Comparison of ENCODE assay signal across 8 cellular contexts in the genomic region with DNA sequence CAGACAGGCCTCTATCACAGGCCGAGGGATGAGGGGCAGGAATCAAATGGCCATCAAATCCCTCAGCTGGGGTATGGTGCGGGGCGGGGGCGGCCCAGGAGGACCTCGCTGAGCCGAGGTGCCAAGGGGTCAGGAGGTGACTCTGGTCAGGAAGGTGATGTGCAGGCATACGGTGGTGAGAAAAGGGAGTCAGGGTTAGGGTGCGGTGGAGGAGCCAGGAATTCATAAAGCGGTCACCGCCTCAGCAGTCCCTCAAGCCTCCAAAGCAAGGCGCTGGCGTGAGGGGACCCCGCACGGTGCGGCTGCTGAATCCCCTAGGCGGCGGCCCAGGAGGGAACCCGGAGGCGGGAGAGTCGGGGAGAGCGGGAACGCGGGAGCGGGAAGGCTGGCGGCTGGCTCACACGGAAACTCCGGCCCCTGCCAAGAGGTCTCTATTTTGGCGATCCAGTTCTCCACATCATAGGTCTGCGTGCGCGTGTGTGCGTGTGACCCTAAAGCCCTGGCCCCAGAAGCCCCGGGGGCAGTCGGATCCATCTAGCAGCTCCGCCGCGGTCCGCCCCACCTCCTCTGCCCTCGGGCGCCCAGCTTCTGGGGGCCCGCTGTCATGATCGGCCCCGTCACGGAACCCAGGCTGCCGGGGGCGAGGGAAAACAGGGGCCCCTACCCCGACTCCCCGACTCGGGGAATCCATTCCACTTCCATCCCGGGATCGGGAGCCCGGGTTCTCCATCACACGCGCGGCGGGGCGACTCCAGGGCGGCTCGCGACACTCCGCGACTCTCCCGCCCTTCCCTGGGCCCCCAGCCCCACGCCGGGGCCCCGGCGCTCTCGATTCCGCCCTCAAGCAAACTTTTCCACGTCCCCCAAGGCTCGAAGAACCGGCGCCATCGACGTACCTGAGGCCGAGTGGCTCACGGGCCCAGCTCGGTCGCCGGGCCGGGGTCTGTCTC. TPM values are rescaled to one million over a fixed set of nuclear protein-coding genes. Genes with fewer than 3 reads are reported as not detected.
DNase-seq lines count a peak whose midpoint lies in the region; ATAC-seq and TF ChIP-seq lines count a peak whose summit lies in the region.

No MANE protein-coding gene starts in this region.

- H2BK20ac ChIP-seq in IMR-90 (ENCODE audit: low read depth, low read length) = no peak overlapping the region

- no peak overlapping the region for H4K5ac ChIP-seq in IMR-90 (ENCODE audit: low read depth, low read length)

- peak overlapping the region; percentile 59 for H3K27ac ChIP-seq in IMR-90 (ENCODE audit: insufficient read depth, low read length)
- H3K27ac ChIP-seq in adipose tissue (ENCODE audit: low read depth, low read length) = peak overlapping the region; percentile 66
- peak overlapping the region in 1 of 2 donors; percentile 66 for H3K27ac ChIP-seq in testis

- H3K4me3 ChIP-seq in IMR-90 (ENCODE audit: insufficient read depth, low read depth, low read length) (peak overlapping the region; percentile 85), kidney epithelial cell (ENCODE audit: low read depth, low read length) (peak overlapping the region; percentile 62), testis (peak overlapping the region; percentile 47 to 56)

- peak overlapping the region; percentile 73 for H2AK5ac ChIP-seq in IMR-90 (ENCODE audit: low read depth, low read length)

- peak overlapping the region; percentile 51; the same call in 1 of the 2 replicates for H3K56ac ChIP-seq in IMR-90 (ENCODE audit: extremely low read depth, insufficient read depth, low read length)

- 36% methylated on average over 46 of the region's 81 CpGs; no CpG with 5 or more reads in 1 of the 2 experiments for WGBS in IMR-90 (ENCODE audit: extremely low coverage in 2 of 2, insufficient read length in 1 of 2), 2 experiments
- 1 to 35% (median 23%) methylated on average over 14 to 81 of the region's 81 CpGs for WGBS in adipose tissue, 3 donors
- 12 to 13% methylated on average over 5 to 27 of the region's 81 CpGs for WGBS in testis, 2 donors

- peak overlapping the region; percentile 77 for H3K9ac ChIP-seq in IMR-90 (ENCODE audit: low read depth, low read length)

- intact Hi-C loops in IMR-90 (cut with micrococcal nuclease) (loop anchor here (5.0 kb wide), 1 partner anchor 63 kb away; the partner anchor contains the start of gene RAB33A), testis (cut with DNase I; ENCODE audit: low total_unique reads) (no loop called here)

- peak overlapping the region; percentile 88 for H2BK5ac ChIP-seq in IMR-90 (ENCODE audit: low read depth, low read length, poor library complexity, severe bottlenecking)

- H3K4ac ChIP-seq in IMR-90 (ENCODE audit: low read depth, low read length) = peak overlapping the region; percentile 70

- TF ChIP-seq POLR2A in IMR-90 (IDR thresholded peaks at IDR 0.05; ENCODE audit: low read depth, low read length) (no peak; the same call in 1 of the 2 replicates), testis (IDR thresholded peaks at IDR 0.05) (no peak)

- H3K27me3 ChIP-seq in IMR-90 (ENCODE audit: control insufficient read depth, insufficient read depth, low read length) (no peaks in the 10 kb centered on the region), kidney epithelial cell (ENCODE audit: control insufficient read depth, insufficient read depth, low read length) (no peaks in the 10 kb centered on the region), testis (no peaks in the 10 kb centered on the region)

- dilution Hi-C loops in IMR-90 (cut with HindIII; ENCODE audit: low sequenced_read_pairs, unreplicated experiment) = no loop called here

- peak overlapping the region; percentile 81 for H2AFZ ChIP-seq in IMR-90 (replicated peaks; ENCODE audit: low read length, poor library complexity)

- H3K14ac ChIP-seq in IMR-90 (replicated peaks; ENCODE audit: low read depth, low read length) = peak overlapping the region; percentile 79

- H3K23ac ChIP-seq in IMR-90 (ENCODE audit: low read depth, low read length) = peak overlapping the region; percentile 51

- POLR2A ChIA-PET in IMR-90 (lab: Charles Lee; ENCODE audit: unreplicated experiment) = no interaction called here

- peak overlapping the region; percentile 55 for H4K91ac ChIP-seq in IMR-90 (ENCODE audit: insufficient read depth, low read depth, low read length)

- ATAC-seq in IMR-90 (ENCODE audit: low read depth) (peak; percentile 10; the same call in 1 of the 2 replicates), HG02623 (IDR thresholded peaks at IDR 0.05; ENCODE audit: unreplicated experiment) (no peak)

- TF ChIP-seq CTCF in IMR-90 (conservative IDR thresholded peaks at IDR 0.05; ENCODE audit: low read depth, low read length) (no peak), kidney epithelial cell (IDR thresholded peaks at IDR 0.05; ENCODE audit: insufficient read depth, low read length, poor library complexity, severe bottlenecking) (no peak), testis (IDR thresholded peaks at IDR 0.05) (no peak)

- peak overlapping the region in 1 of 2 experiments; percentile 47; a peak in 2 of 4 replicates for H4K8ac ChIP-seq in IMR-90 (ENCODE audit: low read depth in 2 of 2, low read length in 2 of 2)

- in situ Hi-C loops in IMR-90 (cut with MboI; ENCODE audit: low sequenced_read_pairs) = no loop called here

- H4K20me1 ChIP-seq in IMR-90 (ENCODE audit: insufficient read depth, low read length) = peaks cover 39% of the 10 kb centered on the region

- CTCF ChIA-PET in IMR-90 (lab: Yijun Ruan, JAX) = interaction anchor here (1.4 kb wide), 1 partner anchor 9 kb away, joined by 3 read pairs; no protein-coding TSS in a partner anchor

- BruUV-seq in IMR-90 (replicated peaks; lab: Mats Ljungman, UMichigan) = no TSS peak

- no peaks in the 10 kb centered on the region for H3K36me3 ChIP-seq in IMR-90 (ENCODE audit: control insufficient read depth, insufficient read depth, low read length)
- no peaks in the 10 kb centered on the region for H3K36me3 ChIP-seq in kidney epithelial cell (ENCODE audit: control insufficient read depth, insufficient read depth, low read length)
- no peaks in the 10 kb centered on the region for H3K36me3 ChIP-seq in testis (ENCODE audit: low read depth, missing control alignments)

- peaks cover 6% of the 10 kb centered on the region; the same call in 1 of the 2 replicates for H3K9me1 ChIP-seq in IMR-90 (ENCODE audit: insufficient read depth, low read length)

- H3K4me2 ChIP-seq in IMR-90 (ENCODE audit: low read depth, low read length) = peak overlapping the region; percentile 57

- peaks cover 0 to 41% of the 10 kb centered on the region in 2 experiments; a peak in 2 of 4 replicates for H3K79me1 ChIP-seq in IMR-90 (ENCODE audit: low read depth in 1 of 2, low read length in 2 of 2)

- H3K4me1 ChIP-seq in IMR-90 (ENCODE audit: control insufficient read depth, insufficient read depth, low read length) = peaks cover 10% of the 10 kb centered on the region; the same call in 1 of the 2 replicates
- H3K4me1 ChIP-seq in testis = no peaks in the 10 kb centered on the region

- DNase-seq in NCI-H748 (lab: John Stamatoyannopoulos, UW; ENCODE audit: unreplicated experiment) (peak; percentile 53), NCI-H748 treated with DMSO at 0.1 percent for 48 hours (lab: John Stamatoyannopoulos, UW) (no peak), IMR-90 (peak; percentile 27), kidney epithelial cell (ENCODE audit: low read depth) (no peak), testis (no peak), SIG-M5 treated with dmso at 0.1 percent for 504 hours (lab: John Stamatoyannopoulos, UW; ENCODE audit: unreplicated experiment) (no peak)

- no peak overlapping the region; the same call in 1 of the 2 replicates for H3K18ac ChIP-seq in IMR-90 (ENCODE audit: low read depth, low read length)

- H2BK120ac ChIP-seq in IMR-90 (ENCODE audit: low read depth, low read length) = no peak overlapping the region

- TF ChIP-seq RAD21 in IMR-90 (IDR thresholded peaks at IDR 0.05; ENCODE audit: low read length) = no peak

- H2AK9ac ChIP-seq in IMR-90 (replicated peaks; ENCODE audit: low read depth, low read length, poor library complexity) = peak overlapping the region; percentile 95

- no peak overlapping the region for H2BK15ac ChIP-seq in IMR-90 (ENCODE audit: low read depth, low read length)

- H3K9me3 ChIP-seq in IMR-90 (ENCODE audit: control insufficient read depth, insufficient read depth, low read length) = no peaks in the 10 kb centered on the region
- no peaks in the 10 kb centered on the region for H3K9me3 ChIP-seq in testis

TF ChIP-seq in IMR-90, 13 proteins besides CTCF, POLR2A, EP300 and RAD21 (continues in another document):
- TF ChIP-seq MXI1 (IDR thresholded peaks at IDR 0.05; ENCODE audit: borderline replicate concordance, low read depth, low read length) = no peak
- TF ChIP-seq SMC3 (IDR thresholded peaks at IDR 0.05; ENCODE audit: low read depth, low read length) = no peak
- TF ChIP-seq CEBPB (IDR thresholded peaks at IDR 0.05; ENCODE audit: low read depth, low read length) = no peak
- no peak for TF ChIP-seq NFE2L2 (IDR thresholded peaks at IDR 0.05; ENCODE audit: low read depth, low read length)
- TF ChIP-seq, protein P1, sequence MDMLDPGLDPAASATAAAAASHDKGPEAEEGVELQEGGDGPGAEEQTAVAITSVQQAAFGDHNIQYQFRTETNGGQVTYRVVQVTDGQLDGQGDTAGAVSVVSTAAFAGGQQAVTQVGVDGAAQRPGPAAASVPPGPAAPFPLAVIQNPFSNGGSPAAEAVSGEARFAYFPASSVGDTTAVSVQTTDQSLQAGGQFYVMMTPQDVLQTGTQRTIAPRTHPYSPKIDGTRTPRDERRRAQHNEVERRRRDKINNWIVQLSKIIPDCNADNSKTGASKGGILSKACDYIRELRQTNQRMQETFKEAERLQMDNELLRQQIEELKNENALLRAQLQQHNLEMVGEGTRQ (IDR thresholded peaks at IDR 0.05; ENCODE audit: low read depth, low read length) = no peak
- no peak for TF ChIP-seq FOS (IDR thresholded peaks at IDR 0.05; ENCODE audit: low read depth, low read length)
- no peak for TF ChIP-seq RFX5 (IDR thresholded peaks at IDR 0.05; ENCODE audit: low read depth, low read length)
- no peak for TF ChIP-seq CHD1 (IDR thresholded peaks at IDR 0.05; ENCODE audit: low read depth, low read length)

RNA-seq across cellular contexts. Expression of gene ELF4, which starts 0.6 kb away (rescaled TPM):
- 10.8 and 10.9 TPM in 2 replicates for total RNA-seq in IMR-90 (2012; rRNA removed)
- polyA plus RNA-seq in IMR-90 (2012; rRNA removed) = 18.4 and 19.0 TPM in 2 replicates
- polyA plus RNA-seq in IMR-90 (2012; cell fraction: cytosol; rRNA removed) = 12.6 and 15.1 TPM in 2 replicates
- 17.4 and 18.6 TPM in 2 replicates for polyA plus RNA-seq in IMR-90 (2012; cell fraction: nucleus; rRNA removed; ENCODE audit: low replicate concordance)
- 1 to 10 TPM; 1.6 to 10.0 (median 6.7) TPM for polyA plus RNA-seq in adipose tissue
- total RNA-seq in kidney epithelial cell = 26.9 and 27.9 TPM in 2 replicates
- total RNA-seq in testis = 1 to 10 TPM; 4.2 to 5.0 TPM
- polyA plus RNA-seq in testis (ENCODE audit: insufficient read depth, low read depth, low replicate concordance) = 10.2 TPM

RNA-seq across cellular contexts. Expression of gene AIFM1, which starts 55.9 kb away (rescaled TPM):
- total RNA-seq in IMR-90 (2012; rRNA removed) = 22.0 and 31.1 TPM in 2 replicates
- 25.0 and 27.4 TPM in 2 replicates for polyA plus RNA-seq in IMR-90 (2012; rRNA removed)
- polyA plus RNA-seq in IMR-90 (2012; cell fraction: cytosol; rRNA removed) = 10.9 and 19.3 TPM in 2 replicates
- polyA plus RNA-seq in IMR-90 (2012; cell fraction: nucleus; rRNA removed; ENCODE audit: low replicate concordance) = 3.6 and 15.7 TPM in 2 replicates
- polyA plus RNA-seq in adipose tissue = 10 to 100 TPM; 19.6 to 41.5 (median 24.5) TPM
- 26.1 and 27.2 TPM in 2 replicates for total RNA-seq in kidney epithelial cell
- 10 to 100 TPM; 55.1 to 70.1 TPM for total RNA-seq in testis
- polyA plus RNA-seq in testis (ENCODE audit: insufficient read depth, low read depth, low replicate concordance) = 67.1 TPM

Comparison
In these comparisons a context has a peak if more than half of its experiments do, and no peak if none do; other contexts are left out.
1. DNase-seq: peak in NCI-H748 (single experiment) and IMR-90 (single experiment); none in NCI-H748 treated with DMSO at 0.1 percent for 48 hours (single experiment), kidney epithelial cell (single experiment), testis (single experiment) and SIG-M5 treated with dmso at 0.1 percent for 504 hours (single experiment).
2. Peak in every context shown above with its lines, with median percentiles within 50 percentile points of each other: H3K4me3 ChIP-seq.